8 cellular contexts compared by ENCODE assay signal in genomic region chrX:119574394-119575266, GRCh38. TPM values are rescaled to one million over a fixed set of nuclear protein-coding genes. Genes with fewer than 3 reads are reported as not detected.
A peak's percentile ranks its signal among the peaks of the same experiment; 100 is the strongest.
DNase-seq lines count a peak whose midpoint lies in the region; ATAC-seq, FAIRE-seq and TF ChIP-seq lines count a peak whose summit lies in the region.

Gene UBE2A (plus strand): TSS chrX:119574563. CDS start chrX:119574712, 149 bp downstream.

- H3K9me3 ChIP-seq in right atrium auricular region, result no peaks in the 10 kb centered on the region

- DNase-seq in NCI-H187 treated with DMSO at 0.1 percent for 48 hours (lab: John Stamatoyannopoulos, UW), result peak; percentile 16
- DNase-seq in T-helper 2 cell, result peak; percentile 72 to 95 (median 82)
- DNase-seq in right atrium auricular region (ENCODE audit: low spot score), result peak; percentile 92
- DNase-seq in pulmonary artery endothelial cell (ENCODE audit: low read depth, low spot score), result peak; percentile 72
- peak; percentile 79 for DNase-seq in urothelium cell line (ENCODE audit: low spot score)

- no peaks in the 10 kb centered on the region for H3K36me3 ChIP-seq in right atrium auricular region

- peak within 1 kb of the TSS; percentile 73 for H3K27ac ChIP-seq in angular gyrus (ENCODE audit: low read depth, low read length)
- peak within 1 kb of the TSS; percentile 90 to 95 for H3K27ac ChIP-seq in right atrium auricular region

- peak; percentile 77 for ATAC-seq in GM18505 (IDR thresholded peaks at IDR 0.05; ENCODE audit: unreplicated experiment)
- peak; percentile 81 for ATAC-seq in HG02970 (IDR thresholded peaks at IDR 0.05; ENCODE audit: low FRiP score, unreplicated experiment)

- TF ChIP-seq POLR2A in GM18505 (IDR thresholded peaks at IDR 0.05; ENCODE audit: borderline replicate concordance, extremely low read depth, insufficient read depth, insufficient read length), result peak; percentile 95

- no peaks in the 10 kb centered on the region for H3K27me3 ChIP-seq in right atrium auricular region

- FAIRE-seq in urothelium cell line (lab: Jason Lieb, UNC), result no peak

- TF ChIP-seq CTCF in right atrium auricular region (IDR thresholded peaks at IDR 0.05), result peak in 1 of 2 donors; percentile 62

- H3K4me1 ChIP-seq in right atrium auricular region, result peaks cover 0 to 5% of the 10 kb centered on the region in 2 donors

- H3K4me3 ChIP-seq in right atrium auricular region, result peak within 1 kb of the TSS; percentile 59 to 70

RNA-seq across cellular contexts. Expression of gene UBE2A, which starts in this region (rescaled TPM):
- total RNA-seq in right atrium auricular region (10 to 100 TPM; 30.2 to 31.9 TPM), pulmonary artery endothelial cell (20.4 and 26.2 TPM in 2 replicates)

Comparison
In these comparisons a context has a peak if more than half of its experiments do, and no peak if none do; other contexts are left out.
1. Peak in every context shown above with its lines: DNase-seq, ATAC-seq, H3K4me3 ChIP-seq and H3K27ac ChIP-seq.
2. DNase-seq: peak in every context shown above with its lines; median percentile 92 in right atrium auricular region; 82 in T-helper 2 cell; 79 in urothelium cell line; 72 in pulmonary artery endothelial cell; 16 in NCI-H187 treated with DMSO at 0.1 percent for 48 hours.